ENCODE assay signal across 2 cellular contexts in genomic region chr10:43225004-43225786, GRCh38.
TF ChIP-seq lines count a peak whose summit lies in the region.

No MANE protein-coding gene starts in this region.

TF ChIP-seq in HEK293, 187 proteins besides CTCF, POLR2A, EP300 and RAD21 (continues in another document):
- TF ChIP-seq KLF8 (tag by site-specific recombination; IDR thresholded peaks at IDR 0.05), result no peak
- no peak for TF ChIP-seq ZNF248 (tag by site-specific recombination; IDR thresholded peaks at IDR 0.05)
- peak; percentile 68 for TF ChIP-seq ZFHX2 (tag by site-specific recombination; conservative IDR thresholded peaks at IDR 0.05)
- no peak for TF ChIP-seq ZBTB17 (tag by site-specific recombination; IDR thresholded peaks at IDR 0.05)
- no peak for TF ChIP-seq ZNF747 (tag by site-specific recombination; IDR thresholded peaks at IDR 0.05)
- no peak for TF ChIP-seq ZNF169 (tag by site-specific recombination; IDR thresholded peaks at IDR 0.05)
- TF ChIP-seq HOXD13 (CRISPR knock-in tag; IDR thresholded peaks at IDR 0.05; ENCODE audit: borderline replicate concordance), result no peak
- TF ChIP-seq ZNF621 (tag by site-specific recombination; IDR thresholded peaks at IDR 0.05), result 0 out of 2 replicates have a peak, but pooled peaks have one; percentile 39
- TF ChIP-seq WT1 (tag by site-specific recombination; IDR thresholded peaks at IDR 0.05), result no peak
- no peak for TF ChIP-seq GLIS1 (tag by site-specific recombination; IDR thresholded peaks at IDR 0.05)
- TF ChIP-seq BCL11B (tag by site-specific recombination; IDR thresholded peaks at IDR 0.05; ENCODE audit: low read depth), result no peak
- TF ChIP-seq ZNF48 (tag by site-specific recombination; IDR thresholded peaks at IDR 0.05), result no peak
- TF ChIP-seq ZNF629 (tag by site-specific recombination; IDR thresholded peaks at IDR 0.05), result no peak
- no peak for TF ChIP-seq ZBTB10 (tag by site-specific recombination; IDR thresholded peaks at IDR 0.05)
- no peak for TF ChIP-seq ZNF311 (tag by site-specific recombination; IDR thresholded peaks at IDR 0.05; ENCODE audit: borderline replicate concordance)
- TF ChIP-seq ZNF366 (tag by site-specific recombination; conservative IDR thresholded peaks at IDR 0.05), result no peak
- TF ChIP-seq ZNF768 (tag by site-specific recombination; IDR thresholded peaks at IDR 0.05), result no peak; the same call in 1 of the 2 replicates
- TF ChIP-seq ZNF76 (tag by site-specific recombination; IDR thresholded peaks at IDR 0.05; ENCODE audit: borderline replicate concordance, low read depth), result no peak
- TF ChIP-seq PBX3 (CRISPR knock-in tag; IDR thresholded peaks at IDR 0.05), result no peak
- peak; percentile 91 for TF ChIP-seq ZSCAN4 (tag by site-specific recombination; IDR thresholded peaks at IDR 0.05)
- TF ChIP-seq ZSCAN5A (tag by site-specific recombination; IDR thresholded peaks at IDR 0.05), result no peak
- no peak for TF ChIP-seq ZNF404 (tag by site-specific recombination; IDR thresholded peaks at IDR 0.05)
- no peak for TF ChIP-seq ZNF239 (tag by site-specific recombination; IDR thresholded peaks at IDR 0.05)
- no peak for TF ChIP-seq ZBTB20 (tag by site-specific recombination; IDR thresholded peaks at IDR 0.05)
- TF ChIP-seq PRDM4 (tag by site-specific recombination; IDR thresholded peaks at IDR 0.05), result no peak
- TF ChIP-seq ZFP69B (tag by site-specific recombination; IDR thresholded peaks at IDR 0.05), result no peak

TF ChIP-seq in H1, 55 proteins besides CTCF, POLR2A, EP300 and RAD21:
- no peak for TF ChIP-seq ATF2 (IDR thresholded peaks at IDR 0.05; ENCODE audit: low read length)
- TF ChIP-seq ZNF274 (IDR thresholded peaks at IDR 0.05; ENCODE audit: borderline replicate concordance, extremely low read depth, low read length), result no peak
- no peak for TF ChIP-seq SIN3A (conservative IDR thresholded peaks at IDR 0.05 in 1 of 2, IDR thresholded peaks at IDR 0.05 in 1 of 2; ENCODE audit: low read depth in 1 of 2, low read length in 2 of 2)
